Comparison of ENCODE assay signal across 10 cellular contexts in genomic region chr3:48738926-48739616, GRCh38. TPM values are rescaled to one million over a fixed set of nuclear protein-coding genes. Genes with fewer than 3 reads are reported as not detected.
DNase-seq lines count a peak whose midpoint lies in the region; ATAC-seq and TF ChIP-seq lines count a peak whose summit lies in the region.
"Had no signal": no experiment of that assay in that cellular context is flagged by ENCODE, and none has a peak within 500 bp of the region (broad histone marks: within the 10 kb centered on the region; RNA-seq: fewer than 3 reads in every experiment).

No MANE protein-coding gene starts in this region.

- H3K27me3 Mint-ChIP-seq in T-helper 17 cell: no peaks in the 10 kb centered on the region

- no peak overlapping the region for H3K4me3 Mint-ChIP-seq in T-helper 17 cell

- DNase-seq in T-helper 17 cell (no peak), transverse colon (peak; percentile 71), SIG-M5 (lab: John Stamatoyannopoulos, UW) (no peak)
- DNase-seq in activated CD4-positive, alpha-beta T cell treated with anti-CD3 and anti-CD28 coated beads, Interleukin-2, amount 50 U/mL, for 4 hours: no peak
- DNase-seq in activated effector memory CD4-positive, alpha-beta T cell treated with anti-CD3 and anti-CD28 coated beads, Interleukin-2, amount 50 U/mL, for 16 hours: no peak
- DNase-seq: COR-L47 had no signal

- TF ChIP-seq EP300 in gastroesophageal sphincter (IDR thresholded peaks at IDR 0.05) (no peak), transverse colon (IDR thresholded peaks at IDR 0.05; ENCODE audit: low read depth) (no peak)

- no peaks in the 10 kb centered on the region for H3K36me3 ChIP-seq in gastroesophageal sphincter
- H3K36me3 ChIP-seq in muscle layer of duodenum (ENCODE audit: control insufficient read depth in 1 of 2, insufficient read depth in 2 of 2, low read length in 2 of 2): no peaks in the 10 kb centered on the region
- H3K36me3 ChIP-seq in transverse colon: no peaks in the 10 kb centered on the region

- H3K27ac Mint-ChIP-seq in T-helper 17 cell: peak overlapping the region; percentile 72

- intact Hi-C loops in transverse colon (cut with DNase I; ENCODE audit: low total_unique reads): no loop called here

- H3K4me1 Mint-ChIP-seq in T-helper 17 cell: peaks cover 5% of the 10 kb centered on the region

- TF ChIP-seq POLR2A in gastroesophageal sphincter (IDR thresholded peaks at IDR 0.05): no peak
- TF ChIP-seq POLR2A in transverse colon (IDR thresholded peaks at IDR 0.05): no peak

- peaks cover 0 to 59% (median 28%) of the 10 kb centered on the region in 3 donors for H3K4me1 ChIP-seq in gastroesophageal sphincter
- H3K4me1 ChIP-seq in muscle layer of duodenum (ENCODE audit: control insufficient read depth in 1 of 2, insufficient read depth in 2 of 2, low read length in 2 of 2): peaks cover 18 to 29% of the 10 kb centered on the region in 2 donors
- peaks cover 21 to 78% (median 57%) of the 10 kb centered on the region in 4 donors for H3K4me1 ChIP-seq in transverse colon

- ATAC-seq in T-helper 17 cell (no peak), gastroesophageal sphincter (peak; percentile 36), GM19328 (IDR thresholded peaks at IDR 0.05; ENCODE audit: unreplicated experiment) (no peak)

- TF ChIP-seq CTCF in gastroesophageal sphincter (IDR thresholded peaks at IDR 0.05) (no peak), transverse colon (IDR thresholded peaks at IDR 0.05) (no peak)

- H3K27me3 ChIP-seq in gastroesophageal sphincter (no peaks in the 10 kb centered on the region), muscle layer of duodenum (ENCODE audit: low read depth, low read length) (no peaks in the 10 kb centered on the region), transverse colon (no peaks in the 10 kb centered on the region)

- in situ Hi-C loops in transverse colon (cut with MboI; ENCODE audit: low pct_ligation_motif_present in 1 of 4, low pct_unique_long_range_greater_than_20kb in 1 of 4, low sequenced_read_pairs in 3 of 4): no loop called here

- WGBS in gastroesophageal sphincter (ENCODE audit: low coverage in 1 of 2), 2 donors: 49% methylated on average over 4 of the region's 9 CpGs; no CpG with 5 or more reads in 1 of the 2 donors
- WGBS in transverse colon (ENCODE audit: low coverage in 1 of 2), 2 donors: 47 to 80% methylated on average over 1 to 9 of the region's 9 CpGs

- no peak overlapping the region for H3K4me3 ChIP-seq in gastroesophageal sphincter
- H3K4me3 ChIP-seq in muscle layer of duodenum (ENCODE audit: low read depth in 1 of 2, low read length in 2 of 2): peak overlapping the region in 1 of 2 donors; percentile 41
- no peak overlapping the region for H3K4me3 ChIP-seq in transverse colon

- H3K9me3 ChIP-seq in T-helper 17 cell (ENCODE audit: control insufficient read depth, low read length, poor library complexity, severe bottlenecking) (no peaks in the 10 kb centered on the region), gastroesophageal sphincter (no peaks in the 10 kb centered on the region), muscle layer of duodenum (ENCODE audit: control insufficient read depth in 1 of 2, low read length in 2 of 2) (no peaks in the 10 kb centered on the region), transverse colon (no peaks in the 10 kb centered on the region)

- H3K36me3 Mint-ChIP-seq in T-helper 17 cell (ENCODE audit: low read depth): no peaks in the 10 kb centered on the region
- H3K36me3 Mint-ChIP-seq: activated naive CD4-positive, alpha-beta T cell treated with anti-CD3 and anti-CD28 coated beads, Interleukin-2, amount 50 U/mL, for 72 hours had no signal

- H3K27ac ChIP-seq in gastroesophageal sphincter (peak overlapping the region in 3 of 4 donors; percentile 74 to 82 (median 79)), muscle layer of duodenum (ENCODE audit: low read length) (peak overlapping the region; percentile 63), transverse colon (peak overlapping the region; percentile 84 to 91 (median 86))

RNA-seq across cellular contexts. Expression of gene IP6K2, which starts 22.1 kb away (rescaled TPM):
- total RNA-seq in T-helper 17 cell: 100 to 1,000 TPM in 1 of 2 donors, 10 to 100 TPM in 1; 93.7 to 116 TPM
- 10 to 100 TPM; 44.5 to 52.8 (median 48.1) TPM for total RNA-seq in gastroesophageal sphincter
- 100 to 1,000 TPM; 169 to 255 (median 225) TPM for total RNA-seq in transverse colon

RNA-seq across cellular contexts. Expression of gene NCKIPSD, which starts 53.4 kb away (rescaled TPM):
- 10 to 100 TPM; 14.6 to 17.2 TPM for total RNA-seq in T-helper 17 cell
- 10 to 100 TPM; 19.0 to 32.5 (median 21.1) TPM for total RNA-seq in gastroesophageal sphincter
- 10 to 100 TPM; 42.3 to 74.6 (median 49.2) TPM for total RNA-seq in transverse colon
